ENCODE assay signal across 20 cellular contexts in genomic region chr1:18539171-18539570, GRCh38. TPM values are rescaled to one million over a fixed set of nuclear protein-coding genes. Genes with fewer than 3 reads are reported as not detected.
DNase-seq lines count a peak whose midpoint lies in the region; ATAC-seq and FAIRE-seq lines count a peak whose summit lies in the region.
"Had no signal": no experiment of that assay in that cellular context is flagged by ENCODE, and none has a peak within 500 bp of the region (broad histone marks: within the 10 kb centered on the region; RNA-seq: fewer than 3 reads in every experiment).

No MANE protein-coding gene starts in this region.

- H3K4me1 ChIP-seq in neuronal stem cell (ENCODE audit: control insufficient read depth in 2 of 2, insufficient read depth in 1 of 2, low read depth in 1 of 2, low read length in 2 of 2) = peaks cover 0 to 12% of the 10 kb centered on the region in 2 donors

- H3K18ac ChIP-seq in neuronal stem cell (ENCODE audit: low read length) = peak overlapping the region; percentile 50

- no peak overlapping the region for H3K4me3 ChIP-seq in neuronal stem cell (ENCODE audit: low read length in 2 of 2)
- H3K4me3 ChIP-seq: mucosa of descending colon had no signal

- no peak overlapping the region for H3K14ac ChIP-seq in neuronal stem cell (ENCODE audit: low read length)

- no peak overlapping the region for H4K91ac ChIP-seq in neuronal stem cell (ENCODE audit: low read depth, low read length, poor library complexity)

- H3K23ac ChIP-seq in neuronal stem cell (ENCODE audit: low read depth, low read length, poor library complexity) = no peak overlapping the region

- H2AFZ ChIP-seq in neuronal stem cell (ENCODE audit: low read length) = no peak overlapping the region

- no peak for FAIRE-seq in HTR-8/SVneo (lab: Jason Lieb, UNC)
- FAIRE-seq: colon, endothelial cell of umbilical vein had no signal

- no peak overlapping the region for H2BK15ac ChIP-seq in neuronal stem cell (ENCODE audit: low read length)

- no peak overlapping the region for H2AK5ac ChIP-seq in neuronal stem cell (ENCODE audit: low read depth, low read length)

- no peak overlapping the region for H3K4ac ChIP-seq in neuronal stem cell (ENCODE audit: low read length)

- no peaks in the 10 kb centered on the region for H3K36me3 ChIP-seq in neuronal stem cell (replicated peaks in 1 of 2; ENCODE audit: control insufficient read depth in 2 of 2, insufficient read depth in 2 of 2, low read length in 2 of 2)

- no peaks in the 10 kb centered on the region for H3K9me3 ChIP-seq in neuronal stem cell (replicated peaks in 1 of 2; ENCODE audit: control insufficient read depth in 2 of 2, insufficient read depth in 1 of 2, low read depth in 1 of 2, low read length in 2 of 2)
- H3K9me3 ChIP-seq: mucosa of descending colon had no signal

- H2BK5ac ChIP-seq in neuronal stem cell (ENCODE audit: low read length) = no peak overlapping the region

- peak overlapping the region; percentile 64 for H2BK12ac ChIP-seq in neuronal stem cell (ENCODE audit: low read length)

- H4K8ac ChIP-seq in neuronal stem cell (ENCODE audit: low read depth, low read length) = no peak overlapping the region

- DNase-seq in DMS79 (lab: John Stamatoyannopoulos, UW) = peak; percentile 97
- DNase-seq in NCI-H187 (lab: John Stamatoyannopoulos, UW) = peak; percentile 24 to 77
- peak; percentile 22 for DNase-seq in activated CD8-positive, alpha-beta memory T cell treated with anti-CD3 and anti-CD28 coated beads, Interleukin-2, amount 50 U/mL, for 48 hours
- DNase-seq in neuronal stem cell (ENCODE audit: low spot score) = no peak
- no peak for DNase-seq in SIG-M5 treated with dmso at 0.1 percent for 504 hours (lab: John Stamatoyannopoulos, UW; ENCODE audit: unreplicated experiment)
- no peak for DNase-seq in HTR-8/SVneo (ENCODE audit: insufficient read length, low spot score)
- DNase-seq: activated CD4-positive, alpha-beta T cell treated with anti-CD3 and anti-CD28 coated beads, Interleukin-2, amount 50 U/mL, for 4 hours; activated T-cell treated with anti-CD3 and anti-CD28 coated beads, Interleukin-2, amount 50 U/mL, for 4 hours; CD4-positive, CD25-positive, alpha-beta regulatory T cell; DMS53; left cardiac atrium; NCI-H82; stimulated activated naive CD4-positive, alpha-beta T cell; trophoblast cell had no signal

- H2BK120ac ChIP-seq in neuronal stem cell (ENCODE audit: low read depth, low read length) = no peak overlapping the region

- no peak overlapping the region for H3K9ac ChIP-seq in neuronal stem cell (ENCODE audit: low read depth, low read length, poor library complexity)

- no peak for ATAC-seq in HG02678 (IDR thresholded peaks at IDR 0.05; ENCODE audit: unreplicated experiment)
- no peak for ATAC-seq in HG02938 (IDR thresholded peaks at IDR 0.05; ENCODE audit: unreplicated experiment)
- ATAC-seq: activated naive CD4-positive, alpha-beta T cell treated with anti-CD3 and anti-CD28 coated beads, Interleukin-2, amount 50 U/mL, for 72 hours; activated T-cell treated with anti-CD3 and anti-CD28 coated beads, Interleukin-2, amount 50 U/mL, for 4 hours; left cardiac atrium; mucosa of descending colon had no signal

- peaks cover 0 to 30% (median 0%) of the 10 kb centered on the region in 3 experiments for H3K27me3 ChIP-seq in neuronal stem cell (ENCODE audit: control insufficient read depth in 3 of 3, insufficient read depth in 3 of 3, low read depth in 1 of 3, low read length in 3 of 3)

- no peak overlapping the region for H3K27ac ChIP-seq in neuronal stem cell (replicated peaks; ENCODE audit: low read length)

- WGBS in neuronal stem cell (ENCODE audit: extremely low coverage in 2 of 2, insufficient read length in 2 of 2, insufficient replicate concordance in 1 of 2), 2 donors = no CpG with 5 or more reads among the region's 4 CpGs

- no peaks in the 10 kb centered on the region for H3K79me1 ChIP-seq in neuronal stem cell (ENCODE audit: low read depth, low read length)

- H3K4me2 ChIP-seq in neuronal stem cell (ENCODE audit: insufficient read depth, low read length, poor library complexity, severe bottlenecking) = no peak overlapping the region

RNA-seq across cellular contexts. Expression of gene KLHDC7A, which starts 58.4 kb away (rescaled TPM):
- polyA plus RNA-seq in neuronal stem cell (2013, experiment 1 of 2) = 0.18 TPM
- polyA plus RNA-seq in neuronal stem cell (2013, experiment 2 of 2) = 0.21 TPM
- polyA plus RNA-seq: CD4-positive, CD25-positive, alpha-beta regulatory T cell; endothelial cell of umbilical vein had no signal

Comparison
In these comparisons a context has a peak if more than half of its experiments do, and no peak if none do; other contexts are left out.
1. DNase-seq: peak in DMS79 (single experiment), NCI-H187 (2 of 2) and activated CD8-positive, alpha-beta memory T cell treated with anti-CD3 and anti-CD28 coated beads, Interleukin-2, amount 50 U/mL, for 48 hours (single experiment); none in neuronal stem cell (single experiment), SIG-M5 treated with dmso at 0.1 percent for 504 hours (single experiment) and HTR-8/SVneo (single experiment).